ENCODE assay signal across 23 cellular contexts in the genomic region with DNA sequence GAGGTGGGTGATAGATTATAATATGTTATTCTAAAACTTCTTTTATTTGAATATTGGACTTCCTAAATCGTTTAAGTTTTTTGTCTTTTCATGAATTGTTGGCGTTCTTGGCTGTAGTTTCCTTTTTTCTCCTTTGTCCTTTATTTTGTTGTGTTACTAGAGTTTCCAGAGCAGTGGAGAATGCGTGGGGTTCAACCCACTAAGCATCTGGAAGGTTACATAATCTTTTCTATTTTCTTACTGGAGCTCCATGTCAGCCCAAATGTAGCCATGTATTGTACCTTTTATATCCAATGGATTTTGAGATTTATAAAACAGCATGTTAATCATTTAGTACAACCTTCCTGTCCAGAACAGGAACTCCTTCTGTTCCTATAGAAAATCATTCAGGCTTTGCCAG.
A peak's percentile ranks its signal among the peaks of the same experiment; 100 is the strongest.
DNase-seq lines count a peak whose midpoint lies in the region; ATAC-seq and TF ChIP-seq lines count a peak whose summit lies in the region.
"Had no signal": no experiment of that assay in that cellular context is flagged by ENCODE, and none has a peak within 500 bp of the region (broad histone marks: within the 10 kb centered on the region; RNA-seq: fewer than 3 reads in every experiment).

No MANE protein-coding gene starts in this region.

- H3K4me1 ChIP-seq in CD4-positive, alpha-beta memory T cell (ENCODE audit: insufficient read depth, low read length) = peaks cover 36% of the 10 kb centered on the region
- H3K4me1 ChIP-seq in lower lobe of right lung = peaks cover 26% of the 10 kb centered on the region

- peak overlapping the region; percentile 31 for H3K27ac Mint-ChIP-seq in activated CD8-positive, alpha-beta T cell treated with anti-CD3 and anti-CD28 coated beads for 36 hours
- no peak overlapping the region for H3K27ac Mint-ChIP-seq in activated CD8-positive, alpha-beta T cell treated with anti-CD3 and anti-CD28 coated beads, Interleukin-2, amount 10 ng/mL, durations not matched to agents 7 days and 5 days
- H3K27ac Mint-ChIP-seq in CD4-positive, alpha-beta memory T cell = peak overlapping the region in 5 of 7 donors; percentile 19 to 86 (median 63)

- H3K4me3 ChIP-seq in CD4-positive, alpha-beta memory T cell (ENCODE audit: low read length in 2 of 2) = no peak overlapping the region
- H3K4me3 ChIP-seq in lower lobe of right lung = no peak overlapping the region
- H3K4me3 ChIP-seq: A549, adrenal gland, mucosa of descending colon, spleen, upper lobe of right lung had no signal

- H3K9me3 Mint-ChIP-seq in activated CD8-positive, alpha-beta T cell treated with anti-CD3 and anti-CD28 coated beads for 36 hours = no peaks in the 10 kb centered on the region
- no peaks in the 10 kb centered on the region for H3K9me3 Mint-ChIP-seq in activated CD8-positive, alpha-beta T cell treated with anti-CD3 and anti-CD28 coated beads, Interleukin-2, amount 10 ng/mL, durations not matched to agents 7 days and 5 days (ENCODE audit: insufficient read depth)
- no peaks in the 10 kb centered on the region for H3K9me3 Mint-ChIP-seq in CD4-positive, alpha-beta memory T cell

- TF ChIP-seq CTCF in activated CD8-positive, alpha-beta T cell treated with anti-CD3 and anti-CD28 coated beads for 36 hours (IDR thresholded peaks at IDR 0.05) = no peak
- TF ChIP-seq CTCF in lower lobe of right lung (IDR thresholded peaks at IDR 0.05) = no peak

- POLR2A ChIA-PET in activated CD8-positive, alpha-beta T cell treated with anti-CD3 and anti-CD28 coated beads for 36 hours (lab: Charles Lee) = interaction anchor here (1.2 kb wide), 1 partner anchor 14 kb away, joined by 3 read pairs; no protein-coding TSS in a partner anchor
- POLR2A ChIA-PET in activated CD8-positive, alpha-beta T cell treated with anti-CD3 and anti-CD28 coated beads, Interleukin-2, amount 10 ng/mL, durations not matched to agents 7 days and 5 days (lab: Charles Lee) = no interaction called here
- POLR2A ChIA-PET in CD4-positive, alpha-beta memory T cell (lab: Charles Lee; ENCODE audit: partially characterized antibody) = no interaction called here

- no peak overlapping the region for H3K27ac ChIP-seq in CD4-positive, alpha-beta memory T cell (ENCODE audit: low read depth, low read length)
- no peak overlapping the region for H3K27ac ChIP-seq in lower lobe of right lung
- H3K27ac ChIP-seq: A549, upper lobe of right lung had no signal

- no peaks in the 10 kb centered on the region for H3K27me3 ChIP-seq in CD4-positive, alpha-beta memory T cell (ENCODE audit: insufficient read depth, low read length)
- H3K27me3 ChIP-seq in lower lobe of right lung (ENCODE audit: low read depth) = no peaks in the 10 kb centered on the region
- H3K27me3 ChIP-seq: adrenal gland, spleen, upper lobe of right lung had no signal

- peaks cover 69% of the 10 kb centered on the region for H3K36me3 Mint-ChIP-seq in activated CD8-positive, alpha-beta T cell treated with anti-CD3 and anti-CD28 coated beads for 36 hours (ENCODE audit: low read depth)
- H3K36me3 Mint-ChIP-seq in activated CD8-positive, alpha-beta T cell treated with anti-CD3 and anti-CD28 coated beads, Interleukin-2, amount 10 ng/mL, durations not matched to agents 7 days and 5 days (ENCODE audit: low read depth) = peaks cover 90% of the 10 kb centered on the region
- peaks cover 88 to 90% of the 10 kb centered on the region in 2 donors for H3K36me3 Mint-ChIP-seq in CD4-positive, alpha-beta memory T cell

- peaks cover 78% of the 10 kb centered on the region for H3K4me1 Mint-ChIP-seq in activated CD8-positive, alpha-beta T cell treated with anti-CD3 and anti-CD28 coated beads for 36 hours (ENCODE audit: low read depth)
- peaks cover 68% of the 10 kb centered on the region for H3K4me1 Mint-ChIP-seq in activated CD8-positive, alpha-beta T cell treated with anti-CD3 and anti-CD28 coated beads, Interleukin-2, amount 10 ng/mL, durations not matched to agents 7 days and 5 days (ENCODE audit: low read depth)
- H3K4me1 Mint-ChIP-seq in CD4-positive, alpha-beta memory T cell = peaks cover 57 to 84% (median 70%) of the 10 kb centered on the region in 4 donors

- H3K4me3 Mint-ChIP-seq in activated CD8-positive, alpha-beta T cell treated with anti-CD3 and anti-CD28 coated beads for 36 hours = no peak overlapping the region
- H3K4me3 Mint-ChIP-seq in activated CD8-positive, alpha-beta T cell treated with anti-CD3 and anti-CD28 coated beads, Interleukin-2, amount 10 ng/mL, durations not matched to agents 7 days and 5 days = no peak overlapping the region
- H3K4me3 Mint-ChIP-seq in CD4-positive, alpha-beta memory T cell = no peak overlapping the region

- peaks cover 36% of the 10 kb centered on the region for H3K36me3 ChIP-seq in CD4-positive, alpha-beta memory T cell (ENCODE audit: insufficient read depth, low read length)
- H3K36me3 ChIP-seq in lower lobe of right lung = peaks cover 88% of the 10 kb centered on the region

- intact Hi-C loops in activated CD8-positive, alpha-beta T cell treated with anti-CD3 and anti-CD28 coated beads for 36 hours (cut with micrococcal nuclease) = no loop called here
- intact Hi-C loops in CD4-positive, alpha-beta memory T cell (cut with micrococcal nuclease) = no loop called here
- intact Hi-C loops in sciatic nerve (cut with DNase I) = no loop called here
- intact Hi-C loops in lower lobe of right lung (cut with DNase I) = no loop called here

- no peak for ATAC-seq in activated CD8-positive, alpha-beta T cell treated with anti-CD3 and anti-CD28 coated beads for 36 hours
- ATAC-seq in activated CD8-positive, alpha-beta T cell treated with anti-CD3 and anti-CD28 coated beads, Interleukin-2, amount 10 ng/mL, durations not matched to agents 7 days and 5 days = no peak
- peak; percentile 74 for ATAC-seq in sciatic nerve
- no peak for ATAC-seq in lower lobe of right lung
- ATAC-seq: A549, upper lobe of right lung had no signal

- H3K9me3 ChIP-seq in CD4-positive, alpha-beta memory T cell (ENCODE audit: control insufficient read depth in 1 of 2, low read length in 2 of 2) = no peaks in the 10 kb centered on the region
- no peaks in the 10 kb centered on the region for H3K9me3 ChIP-seq in lower lobe of right lung
- H3K9me3 ChIP-seq: A549, adrenal gland, mucosa of descending colon, spleen, upper lobe of right lung had no signal

- no peak for DNase-seq in activated CD8-positive, alpha-beta T cell treated with anti-CD3 and anti-CD28 coated beads for 36 hours
- DNase-seq in activated CD8-positive, alpha-beta T cell treated with anti-CD3 and anti-CD28 coated beads, Interleukin-2, amount 10 ng/mL, durations not matched to agents 7 days and 5 days = no peak
- no peak for DNase-seq in CD4-positive, alpha-beta memory T cell
- peak; percentile 60 for DNase-seq in inferior parietal cortex (ENCODE audit: extremely low spot score)
- DNase-seq in sciatic nerve (ENCODE audit: low spot score) = no peak
- DNase-seq in lower lobe of right lung = no peak
- DNase-seq in stimulated activated CD4-positive, alpha-beta T cell treated with anti-CD3 and anti-CD28 coated beads, Interleukin-2, amount 100 ng/mL, for 24 hours = no peak
- no peak for DNase-seq in NCI-H1092 treated with DMSO at 0.1 percent for 48 hours (lab: John Stamatoyannopoulos, UW)
- DNase-seq: activated T-cell treated with anti-CD3 and anti-CD28 coated beads for 4 hours; adrenal gland; caudate nucleus; COR-L47; effector CD4-positive, alpha-beta T cell; hypothalamus; KG1; NCI-H1092; NCI-H2107; NCI-H526 treated with DMSO at 0.1 percent for 48 hours; posterior cingulate gyrus; spleen; upper lobe of right lung had no signal

- CTCF ChIA-PET in activated CD8-positive, alpha-beta T cell treated with anti-CD3 and anti-CD28 coated beads for 36 hours (lab: Charles Lee) = interaction anchor here (1.7 kb wide), 1 partner anchor 13 kb away, joined by 4 read pairs; no protein-coding TSS in a partner anchor
- CTCF ChIA-PET in activated CD8-positive, alpha-beta T cell treated with anti-CD3 and anti-CD28 coated beads, Interleukin-2, amount 10 ng/mL, durations not matched to agents 7 days and 5 days (lab: Charles Lee) = no interaction called here
- CTCF ChIA-PET in CD4-positive, alpha-beta memory T cell (lab: Charles Lee; ENCODE audit: partially characterized antibody) = interaction anchor here (1.4 kb wide), 1 partner anchor 60 kb away, joined by 4 read pairs; no protein-coding TSS in a partner anchor

- no peaks in the 10 kb centered on the region for H3K27me3 Mint-ChIP-seq in activated CD8-positive, alpha-beta T cell treated with anti-CD3 and anti-CD28 coated beads for 36 hours
- H3K27me3 Mint-ChIP-seq in activated CD8-positive, alpha-beta T cell treated with anti-CD3 and anti-CD28 coated beads, Interleukin-2, amount 10 ng/mL, durations not matched to agents 7 days and 5 days (ENCODE audit: low read depth) = no peaks in the 10 kb centered on the region
- no peaks in the 10 kb centered on the region for H3K27me3 Mint-ChIP-seq in CD4-positive, alpha-beta memory T cell
